In genomic region chr11:112157274-112157766, GRCh38 we compare ENCODE assay signal across 9 cellular contexts. TPM values are rescaled to one million over a fixed set of nuclear protein-coding genes. Genes with fewer than 3 reads are reported as not detected.
DNase-seq lines count a peak whose midpoint lies in the region; ATAC-seq and TF ChIP-seq lines count a peak whose summit lies in the region.
"Had no signal": no experiment of that assay in that cellular context is flagged by ENCODE, and none has a peak within 500 bp of the region (broad histone marks: within the 10 kb centered on the region; RNA-seq: fewer than 3 reads in every experiment).

No MANE protein-coding gene starts in this region.

- CTCF ChIA-PET in OCI-LY7 (lab: Charles Lee; ENCODE audit: unreplicated experiment) = no interaction called here

- WGBS in psoas muscle, 3 donors = 73 to 78% (median 74%) methylated on average over 3 of the region's 3 CpGs

- H2AFZ ChIP-seq in OCI-LY7 (ENCODE audit: low read length) = no peak overlapping the region

- ATAC-seq in psoas muscle = peak; percentile 91 to 97 (median 95)
- ATAC-seq in HG03520 (IDR thresholded peaks at IDR 0.05; ENCODE audit: unreplicated experiment) = no peak

- intact Hi-C loops in psoas muscle (cut with DNase I) = no loop called here
- intact Hi-C loops in OCI-LY7 (cut with micrococcal nuclease; ENCODE audit: unreplicated experiment) = no loop called here
- intact Hi-C loops in posterior vena cava (cut with DNase I) = no loop called here

- POLR2A ChIA-PET in OCI-LY7 (lab: Charles Lee) = interaction anchor here (0.6 to 0.9 kb wide), 3 partner anchors 19 to 27 kb away, joined by 3 read pairs; no protein-coding TSS in a partner anchor

- peaks cover 23% of the 10 kb centered on the region for H3K4me1 ChIP-seq in psoas muscle
- H3K4me1 ChIP-seq in OCI-LY7 (ENCODE audit: insufficient read depth, low read length, poor library complexity, severe bottlenecking) = no peaks in the 10 kb centered on the region

- no peaks in the 10 kb centered on the region for H3K79me2 ChIP-seq in OCI-LY7 (ENCODE audit: insufficient read depth, low read depth, low read length)

- H3K9me2 ChIP-seq in OCI-LY7 (ENCODE audit: insufficient read depth, low read length) = no peaks in the 10 kb centered on the region

- H3K27me3 ChIP-seq in psoas muscle (ENCODE audit: insufficient read depth in 3 of 3, low read length in 2 of 3) = no peaks in the 10 kb centered on the region

- H3K9me3 ChIP-seq in psoas muscle (no peaks in the 10 kb centered on the region), OCI-LY7 (ENCODE audit: low read length) (no peaks in the 10 kb centered on the region; the same call in 1 of the 2 replicates)

- H3K36me3 ChIP-seq in psoas muscle (ENCODE audit: insufficient read depth in 1 of 2, low read depth in 1 of 2) = peaks cover 0 to 39% of the 10 kb centered on the region in 2 donors
- no peaks in the 10 kb centered on the region for H3K36me3 ChIP-seq in OCI-LY7 (ENCODE audit: insufficient read depth, low read length)

- BruUV-seq in OCI-LY7 (replicated peaks; lab: Mats Ljungman, UMichigan) = no TSS peak

- H3K4me2 ChIP-seq in OCI-LY7 (ENCODE audit: low read length) = no peak overlapping the region

- peak; percentile 98 for DNase-seq in GM04504 (ENCODE audit: low read depth)
- DNase-seq in NOMO-1 treated with dmso at 0.1 percent for 144 hours (lab: John Stamatoyannopoulos, UW; ENCODE audit: unreplicated experiment) = peak; percentile 54
- DNase-seq in epithelial cell of proximal tubule (ENCODE audit: low read depth) = peak; percentile 99
- DNase-seq in psoas muscle = no peak
- no peak for DNase-seq in OCI-LY7 (ENCODE audit: low spot score)
- no peak for DNase-seq in posterior vena cava (ENCODE audit: low spot score)
- DNase-seq in NCI-H146 (lab: John Stamatoyannopoulos, UW) = no peak
- DNase-seq: NCI-H748 treated with DMSO at 0.1 percent for 48 hours had no signal

- H3K27ac ChIP-seq in psoas muscle (peak overlapping the region; percentile 73), OCI-LY7 (ENCODE audit: low read depth, low read length, poor library complexity, severe bottlenecking) (no peak overlapping the region)

- TF ChIP-seq CTCF in epithelial cell of proximal tubule (conservative IDR thresholded peaks at IDR 0.05; ENCODE audit: low read depth, low read length) (no peak), psoas muscle (IDR thresholded peaks at IDR 0.05) (no peak), OCI-LY7 (conservative IDR thresholded peaks at IDR 0.05; ENCODE audit: low read length) (no peak)

- no peaks in the 10 kb centered on the region for H4K20me1 ChIP-seq in OCI-LY7 (ENCODE audit: insufficient read depth, low read length)

- H3K4me3 ChIP-seq in epithelial cell of proximal tubule (ENCODE audit: low read depth, low read length) (no peak overlapping the region), psoas muscle (no peak overlapping the region), OCI-LY7 (ENCODE audit: low read depth, low read length, poor library complexity, severe bottlenecking) (no peak overlapping the region)

RNA-seq across cellular contexts. Expression of gene IL18, which starts 6.6 kb away (rescaled TPM):
- total RNA-seq in epithelial cell of proximal tubule = 31.3 and 48.5 TPM in 2 replicates
- 10 to 100 TPM in 2 of 4 donors, 1 to 10 TPM in 2; 3.0 to 66.4 (median 10.4) TPM for total RNA-seq in psoas muscle
- 10 to 100 TPM in 1 of 3 donors, 1 to 10 TPM in 1, under 1 TPM in 1; 0.86 to 13.0 (median 1.2) TPM for polyA plus RNA-seq in psoas muscle
- total RNA-seq in OCI-LY7 (2014; rRNA removed; shearing (Covaris generic)) = not detected in 2 replicates
- total RNA-seq in OCI-LY7 (2022) = not detected in 2 replicates
- total RNA-seq in posterior vena cava = 10 to 100 TPM in 1 of 2 donors, 1 to 10 TPM in 1; 7.0 to 11.3 TPM

RNA-seq across cellular contexts. Expression of gene TEX12, which starts 9.9 kb away (rescaled TPM):
- total RNA-seq in epithelial cell of proximal tubule (not detected in 2 replicates), psoas muscle (under 1 TPM in 1 of 4 donors, not detected in 3; 0.48 TPM), OCI-LY7 (2022) (0.50 and 0.59 TPM in 2 replicates), posterior vena cava (1 to 10 TPM in 1 of 2 donors, under 1 TPM in 1; 0.95 to 1.4 TPM)
- under 1 TPM; 0.28 to 0.35 (median 0.33) TPM for polyA plus RNA-seq in psoas muscle
- total RNA-seq in OCI-LY7 (2014; rRNA removed; shearing (Covaris generic)) = 0.44 and 0.72 TPM in 2 replicates

RNA-seq across cellular contexts. Expression of gene BCO2, which starts 18.0 kb away (rescaled TPM):
- total RNA-seq in epithelial cell of proximal tubule (0.29 and 0.52 TPM in 2 replicates), psoas muscle (10 to 100 TPM in 2 of 4 donors, 1 to 10 TPM in 2; 4.7 to 42.4 (median 19.2) TPM), OCI-LY7 (2022) (0.90 and 1.2 TPM in 2 replicates), posterior vena cava (1 to 10 TPM; 3.8 TPM)
- 1 to 10 TPM; 3.5 to 5.7 (median 5.2) TPM for polyA plus RNA-seq in psoas muscle
- 0.60 and 1.4 TPM in 2 replicates for total RNA-seq in OCI-LY7 (2014; rRNA removed; shearing (Covaris generic))

Comparison
In these comparisons a context has a peak if more than half of its experiments do, and no peak if none do; other contexts are left out.
1. DNase-seq: peak in GM04504 (single experiment), NOMO-1 treated with dmso at 0.1 percent for 144 hours (single experiment) and epithelial cell of proximal tubule (single experiment); none in psoas muscle (0 of 2), OCI-LY7 (single experiment), posterior vena cava (single experiment) and NCI-H146 (single experiment).
2. RNA of gene IL18, which starts 6.6 kb away (total RNA-seq): 31.3 to 48.5 TPM in epithelial cell of proximal tubule, 3.0 to 66.4 TPM in psoas muscle and 7.0 to 11.3 TPM in posterior vena cava; not detected in OCI-LY7; every median in the first group is over 4 times any median in the second.